Comparison of ENCODE assay signal across 1 cellular context in genomic region chr1:221439008-221439733, GRCh38.
TF ChIP-seq lines count a peak whose summit lies in the region.

No MANE protein-coding gene starts in this region.

TF ChIP-seq in SK-N-SH, 30 proteins besides CTCF, POLR2A, EP300 and RAD21 (continued from another document):
- TF ChIP-seq RXRA (IDR thresholded peaks at IDR 0.05; ENCODE audit: borderline replicate concordance, low read depth) (no peak; the same call in 1 of the 2 replicates), NRF1 (IDR thresholded peaks at IDR 0.05; ENCODE audit: low read depth, low read length) (no peak), SIN3A (IDR thresholded peaks at IDR 0.05; ENCODE audit: borderline replicate concordance, low read depth, low read length) (0 out of 2 replicates have a peak, but pooled peaks have one; percentile 37), NFIC (IDR thresholded peaks at IDR 0.05; ENCODE audit: borderline replicate concordance) (peak; percentile 52), GATA2 (CRISPR knock-in tag; IDR thresholded peaks at IDR 0.05) (no peak), JUND (IDR thresholded peaks at IDR 0.05) (peak; percentile 94), FOXJ3 (CRISPR knock-in tag; IDR thresholded peaks at IDR 0.05) (no peak), CHD2 (IDR thresholded peaks at IDR 0.05; ENCODE audit: low read length, partially characterized antibody) (no peak), FOXM1 (IDR thresholded peaks at IDR 0.05; ENCODE audit: low read depth) (peak; percentile 48; the same call in 1 of the 2 replicates), MXI1 (IDR thresholded peaks at IDR 0.05; ENCODE audit: low read depth, low read length) (no peak), TAF1 (IDR thresholded peaks at IDR 0.05; ENCODE audit: borderline replicate concordance, low read depth, low read length) (no peak), USF2 (IDR thresholded peaks at IDR 0.05; ENCODE audit: borderline replicate concordance, low read depth, low read length) (no peak), PBX3 (IDR thresholded peaks at IDR 0.05) (peak; percentile 95), ELF1 (IDR thresholded peaks at IDR 0.05) (no peak)
- TF ChIP-seq, protein P1, sequence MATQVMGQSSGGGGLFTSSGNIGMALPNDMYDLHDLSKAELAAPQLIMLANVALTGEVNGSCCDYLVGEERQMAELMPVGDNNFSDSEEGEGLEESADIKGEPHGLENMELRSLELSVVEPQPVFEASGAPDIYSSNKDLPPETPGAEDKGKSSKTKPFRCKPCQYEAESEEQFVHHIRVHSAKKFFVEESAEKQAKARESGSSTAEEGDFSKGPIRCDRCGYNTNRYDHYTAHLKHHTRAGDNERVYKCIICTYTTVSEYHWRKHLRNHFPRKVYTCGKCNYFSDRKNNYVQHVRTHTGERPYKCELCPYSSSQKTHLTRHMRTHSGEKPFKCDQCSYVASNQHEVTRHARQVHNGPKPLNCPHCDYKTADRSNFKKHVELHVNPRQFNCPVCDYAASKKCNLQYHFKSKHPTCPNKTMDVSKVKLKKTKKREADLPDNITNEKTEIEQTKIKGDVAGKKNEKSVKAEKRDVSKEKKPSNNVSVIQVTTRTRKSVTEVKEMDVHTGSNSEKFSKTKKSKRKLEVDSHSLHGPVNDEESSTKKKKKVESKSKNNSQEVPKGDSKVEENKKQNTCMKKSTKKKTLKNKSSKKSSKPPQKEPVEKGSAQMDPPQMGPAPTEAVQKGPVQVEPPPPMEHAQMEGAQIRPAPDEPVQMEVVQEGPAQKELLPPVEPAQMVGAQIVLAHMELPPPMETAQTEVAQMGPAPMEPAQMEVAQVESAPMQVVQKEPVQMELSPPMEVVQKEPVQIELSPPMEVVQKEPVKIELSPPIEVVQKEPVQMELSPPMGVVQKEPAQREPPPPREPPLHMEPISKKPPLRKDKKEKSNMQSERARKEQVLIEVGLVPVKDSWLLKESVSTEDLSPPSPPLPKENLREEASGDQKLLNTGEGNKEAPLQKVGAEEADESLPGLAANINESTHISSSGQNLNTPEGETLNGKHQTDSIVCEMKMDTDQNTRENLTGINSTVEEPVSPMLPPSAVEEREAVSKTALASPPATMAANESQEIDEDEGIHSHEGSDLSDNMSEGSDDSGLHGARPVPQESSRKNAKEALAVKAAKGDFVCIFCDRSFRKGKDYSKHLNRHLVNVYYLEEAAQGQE (IDR thresholded peaks at IDR 0.05; ENCODE audit: low read depth, low read length), result 0 out of 2 replicates have a peak, but pooled peaks have one; percentile 21
- TF ChIP-seq, protein P2, sequence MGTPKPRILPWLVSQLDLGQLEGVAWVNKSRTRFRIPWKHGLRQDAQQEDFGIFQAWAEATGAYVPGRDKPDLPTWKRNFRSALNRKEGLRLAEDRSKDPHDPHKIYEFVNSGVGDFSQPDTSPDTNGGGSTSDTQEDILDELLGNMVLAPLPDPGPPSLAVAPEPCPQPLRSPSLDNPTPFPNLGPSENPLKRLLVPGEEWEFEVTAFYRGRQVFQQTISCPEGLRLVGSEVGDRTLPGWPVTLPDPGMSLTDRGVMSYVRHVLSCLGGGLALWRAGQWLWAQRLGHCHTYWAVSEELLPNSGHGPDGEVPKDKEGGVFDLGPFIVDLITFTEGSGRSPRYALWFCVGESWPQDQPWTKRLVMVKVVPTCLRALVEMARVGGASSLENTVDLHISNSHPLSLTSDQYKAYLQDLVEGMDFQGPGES (IDR thresholded peaks at IDR 0.05; ENCODE audit: low read depth, low read length), result no peak
